In the genomic region with DNA sequence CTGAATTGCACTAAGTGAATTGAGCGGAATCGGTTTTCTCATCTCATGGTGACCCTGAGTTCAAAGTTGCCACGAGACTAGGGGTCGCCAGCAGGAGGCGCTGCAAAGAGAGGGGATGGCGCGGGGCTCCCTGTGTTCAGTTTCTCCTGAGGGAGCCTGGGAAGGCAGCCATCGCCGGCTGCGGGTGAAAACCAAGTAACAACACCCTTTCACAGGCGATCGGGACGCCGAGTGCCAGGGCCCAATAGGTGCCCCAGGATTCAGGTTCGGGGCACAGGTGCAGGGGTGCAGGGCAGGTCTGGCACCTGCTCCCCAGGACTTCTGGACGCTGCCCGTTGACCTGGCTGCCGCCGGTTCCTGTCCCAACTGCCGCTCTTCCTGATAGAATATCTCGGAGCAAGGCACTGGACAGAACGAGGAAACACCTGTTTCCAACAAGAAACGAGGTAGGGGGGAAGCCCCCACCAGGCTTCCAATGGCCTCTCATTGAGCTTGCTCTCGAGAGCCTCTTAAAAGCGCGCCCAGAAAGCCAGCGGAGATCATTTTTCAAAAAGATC, we compare ENCODE assay signal across 8 cellular contexts. TPM values are rescaled to one million over a fixed set of nuclear protein-coding genes. Genes with fewer than 3 reads are reported as not detected.
DNase-seq lines count a peak whose midpoint lies in the region; ATAC-seq, FAIRE-seq and TF ChIP-seq lines count a peak whose summit lies in the region.

No MANE protein-coding gene starts in this region.

- no TSS peak for BruUV-seq in IMR-90 (replicated peaks; lab: Mats Ljungman, UMichigan)

- no peak overlapping the region for H3K14ac ChIP-seq in IMR-90 (replicated peaks; ENCODE audit: low read depth, low read length)
- H3K14ac ChIP-seq in H1 (ENCODE audit: insufficient read length), result no peak overlapping the region

- TF ChIP-seq EP300 in H1 (IDR thresholded peaks at IDR 0.05; ENCODE audit: borderline replicate concordance in 1 of 2, low read depth in 2 of 2, low read length in 2 of 2), result no peak

- H2AFZ ChIP-seq in IMR-90 (replicated peaks; ENCODE audit: low read length, poor library complexity) (peak overlapping the region; percentile 47), H1 (ENCODE audit: low read length) (peak overlapping the region; percentile 88)

- H4K8ac ChIP-seq in IMR-90 (ENCODE audit: low read depth in 2 of 2, low read length in 2 of 2) (no peak overlapping the region), H1 (ENCODE audit: extremely low read depth, insufficient read depth, low read length) (0 out of 2 replicates have a peak overlapping the region, but pooled peaks have one; percentile 14)

- POLR2A ChIA-PET in IMR-90 (lab: Charles Lee; ENCODE audit: unreplicated experiment) (no interaction called here), H1 (lab: Charles Lee; ENCODE audit: partially characterized antibody) (interaction anchor here (0.6 to 1.1 kb wide), 3 partner anchors 9 to 582 kb away, joined by 3 to 4 read pairs (median 3); no protein-coding TSS in a partner anchor)
- POLR2A ChIA-PET in naive thymus-derived CD8-positive, alpha-beta T cell (lab: Charles Lee), result no interaction called here

- H3K27ac ChIP-seq in IMR-90 (ENCODE audit: insufficient read depth, low read length), result no peak overlapping the region
- H3K27ac ChIP-seq in H1 (ENCODE audit: low read depth, low read length), result no peak overlapping the region

- WGBS in IMR-90 (ENCODE audit: extremely low coverage in 2 of 2, insufficient read length in 1 of 2), 2 experiments, result 49% methylated on average over 11 of the region's 27 CpGs; no CpG with 5 or more reads in 1 of the 2 experiments
- 12% methylated on average over 11 of the region's 27 CpGs; no CpG with 5 or more reads in 1 of the 2 experiments for WGBS in H1 (ENCODE audit: extremely low coverage in 1 of 2, insufficient coverage in 1 of 2, insufficient read length in 1 of 2, insufficient replicate concordance in 2 of 2, low coverage in 1 of 2, low lambda C conversion rate in 2 of 2, missing lambda C conversion rate in 1 of 2), 2 experiments

- H3K9me3 Mint-ChIP-seq in naive thymus-derived CD8-positive, alpha-beta T cell, result no peaks in the 10 kb centered on the region

- H3K4me3 ChIP-seq in AG09309 (ENCODE audit: control insufficient read depth, low read depth, low read length) (peak overlapping the region; percentile 17), IMR-90 (ENCODE audit: insufficient read depth, low read depth, low read length) (no peak overlapping the region), H1 (ENCODE audit: extremely low read depth in 1 of 4, insufficient read depth in 2 of 4, low read depth in 3 of 4, low read length in 4 of 4) (peak overlapping the region; percentile 47 to 80 (median 59))

- H2AK9ac ChIP-seq in IMR-90 (replicated peaks; ENCODE audit: low read depth, low read length, poor library complexity), result no peak overlapping the region

- FAIRE-seq in H1 (lab: Jason Lieb, UNC), result no peak

- dilution Hi-C loops in IMR-90 (cut with HindIII; ENCODE audit: low sequenced_read_pairs, unreplicated experiment), result no loop called here

- no peak overlapping the region for H2BK120ac ChIP-seq in IMR-90 (ENCODE audit: low read depth, low read length)
- H2BK120ac ChIP-seq in H1 (replicated peaks; ENCODE audit: low read depth, low read length), result no peak overlapping the region

- H3K4me2 ChIP-seq in IMR-90 (ENCODE audit: low read depth, low read length) (peak overlapping the region; percentile 57; the same call in 1 of the 2 replicates), H1 (ENCODE audit: insufficient read depth in 1 of 2, low read depth in 2 of 2, low read length in 2 of 2) (peak overlapping the region; percentile 88 to 90)

- TF ChIP-seq CTCF in AG09309 (IDR thresholded peaks at IDR 0.05; ENCODE audit: control insufficient read depth, insufficient read depth, low read depth, low read length, missing control alignments) (peak; percentile 37), IMR-90 (conservative IDR thresholded peaks at IDR 0.05; ENCODE audit: low read depth, low read length) (0 out of 2 replicates have a peak, but pooled peaks have one; percentile 5), H1 (IDR thresholded peaks at IDR 0.05; ENCODE audit: control extremely low read depth in 1 of 3, insufficient read depth in 1 of 3, low read depth in 1 of 3, low read length in 3 of 3) (peak; percentile 36 to 68 (median 64))

- H3K9ac ChIP-seq in IMR-90 (ENCODE audit: low read depth, low read length) (no peak overlapping the region), H1 (replicated peaks in 1 of 4; ENCODE audit: extremely low read depth in 1 of 4, low read depth in 3 of 4, low read length in 3 of 4) (peak overlapping the region in 3 of 4 experiments; percentile 21 to 58 (median 24); a peak in 3 of 7 replicates)

- TF ChIP-seq POLR2A in IMR-90 (IDR thresholded peaks at IDR 0.05; ENCODE audit: low read depth, low read length) (no peak), H1 (IDR thresholded peaks at IDR 0.05; ENCODE audit: control extremely low read depth in 1 of 2, low read depth in 2 of 2, low read length in 2 of 2) (peak in 1 of 2 experiments; percentile 49; a peak in 1 of 3 replicates)

- H3K18ac ChIP-seq in IMR-90 (ENCODE audit: low read depth, low read length) (no peak overlapping the region), H1 (ENCODE audit: extremely low read depth, low read length) (no peak overlapping the region; the same call in 1 of the 2 replicates)

- CTCF ChIA-PET in IMR-90 (lab: Yijun Ruan, JAX), result no interaction called here
- CTCF ChIA-PET in H1 (lab: Charles Lee; ENCODE audit: partially characterized antibody), result interaction anchor here (1.0 to 1.7 kb wide), 3 partner anchors 16 to 890 kb away, joined by 3 to 4 read pairs (median 3); no protein-coding TSS in a partner anchor

- no peak overlapping the region for H4K5ac ChIP-seq in IMR-90 (ENCODE audit: low read depth, low read length)
- H4K5ac ChIP-seq in H1 (ENCODE audit: insufficient read length, low read depth, low read length), result no peak overlapping the region

- peak overlapping the region; percentile 64 to 88 (median 78) for H3K4me3 Mint-ChIP-seq in naive thymus-derived CD8-positive, alpha-beta T cell

- H3K9me3 ChIP-seq in IMR-90 (ENCODE audit: control insufficient read depth, insufficient read depth, low read length) (no peaks in the 10 kb centered on the region), H1 (ENCODE audit: insufficient read depth in 2 of 2, low read depth in 1 of 2, low read length in 1 of 2) (no peaks in the 10 kb centered on the region)

- no peaks in the 10 kb centered on the region for H3K9me1 ChIP-seq in IMR-90 (ENCODE audit: insufficient read depth, low read length)

- no peak overlapping the region for H2BK15ac ChIP-seq in IMR-90 (ENCODE audit: low read depth, low read length)
- H2BK15ac ChIP-seq in H1 (ENCODE audit: low read length), result no peak overlapping the region

- H3K23ac ChIP-seq in IMR-90 (ENCODE audit: low read depth, low read length) (no peak overlapping the region), H1 (ENCODE audit: insufficient read length) (no peak overlapping the region)

- H3K36me3 ChIP-seq in IMR-90 (ENCODE audit: control insufficient read depth, insufficient read depth, low read length), result no peaks in the 10 kb centered on the region
- H3K36me3 ChIP-seq in H1 (ENCODE audit: control insufficient read depth in 2 of 4, insufficient read depth in 4 of 4, low read length in 3 of 4), result no peaks in the 10 kb centered on the region

- H3K36me3 Mint-ChIP-seq in naive thymus-derived CD8-positive, alpha-beta T cell, result no peaks in the 10 kb centered on the region

- H2BK5ac ChIP-seq in IMR-90 (ENCODE audit: low read depth, low read length, poor library complexity, severe bottlenecking), result no peak overlapping the region
- no peak overlapping the region for H2BK5ac ChIP-seq in H1 (ENCODE audit: low read depth, low read length)

- peaks cover 11% of the 10 kb centered on the region for H3K27me3 ChIP-seq in IMR-90 (ENCODE audit: control insufficient read depth, insufficient read depth, low read length)
- peaks cover 3 to 25% (median 12%) of the 10 kb centered on the region in 4 experiments; a peak in 6 of 7 replicates for H3K27me3 ChIP-seq in H1 (replicated peaks in 1 of 4; ENCODE audit: control insufficient read depth in 3 of 4, extremely low read depth in 1 of 4, insufficient read depth in 3 of 4, low read length in 3 of 4)

- H3K79me1 ChIP-seq in IMR-90 (ENCODE audit: low read depth in 1 of 2, low read length in 2 of 2), result no peaks in the 10 kb centered on the region
- no peaks in the 10 kb centered on the region for H3K79me1 ChIP-seq in H1 (ENCODE audit: low read depth, low read length)

- no peak overlapping the region for H4K91ac ChIP-seq in IMR-90 (ENCODE audit: insufficient read depth, low read depth, low read length)
- H4K91ac ChIP-seq in H1 (replicated peaks; ENCODE audit: insufficient read length, low read length), result no peak overlapping the region

- peaks cover 0 to 16% (median 13%) of the 10 kb centered on the region in 4 donors for H3K4me1 Mint-ChIP-seq in naive thymus-derived CD8-positive, alpha-beta T cell

- H3K27me3 Mint-ChIP-seq in naive thymus-derived CD8-positive, alpha-beta T cell, result peaks cover 8 to 35% (median 24%) of the 10 kb centered on the region in 5 donors

- DNase-seq in AG09309 (ENCODE audit: low read depth), result no peak
- no peak for DNase-seq in IMR-90
- DNase-seq in H1 (ENCODE audit: low read depth in 1 of 2, low spot score in 2 of 2), result peak in 1 of 2 experiments; percentile 82
- DNase-seq in naive thymus-derived CD8-positive, alpha-beta T cell, result peak in 1 of 10 donors; percentile 8
- no peak for DNase-seq in middle frontal gyrus (ENCODE audit: extremely low spot score, low spot score)

- H3K4me1 ChIP-seq in IMR-90 (ENCODE audit: control insufficient read depth, insufficient read depth, low read length) (no peaks in the 10 kb centered on the region), H1 (replicated peaks in 1 of 4; ENCODE audit: control insufficient read depth in 3 of 4, insufficient read depth in 4 of 4, low read length in 3 of 4) (peaks cover 0 to 7% (median under 1%) of the 10 kb centered on the region in 4 experiments; a peak in 2 of 7 replicates)

- H3K56ac ChIP-seq in IMR-90 (ENCODE audit: extremely low read depth, insufficient read depth, low read length) (no peak overlapping the region), H1 (replicated peaks; ENCODE audit: insufficient read length, low read depth, low read length) (no peak overlapping the region)

- in situ Hi-C loops in IMR-90 (cut with MboI; ENCODE audit: low sequenced_read_pairs), result no loop called here

- H3K23me2 ChIP-seq in H1 (ENCODE audit: low read depth, low read length), result peaks cover 11% of the 10 kb centered on the region; the same call in 1 of the 2 replicates

- intact Hi-C loops in IMR-90 (cut with micrococcal nuclease), result loop anchor here (10.0 kb wide), 1 partner anchor 139 kb away; no protein-coding TSS in a partner anchor

- H2BK20ac ChIP-seq in IMR-90 (ENCODE audit: low read depth, low read length) (no peak overlapping the region), H1 (ENCODE audit: low read length) (no peak overlapping the region)

- no peak overlapping the region for H3K27ac Mint-ChIP-seq in naive thymus-derived CD8-positive, alpha-beta T cell

- no peaks in the 10 kb centered on the region for H4K20me1 ChIP-seq in IMR-90 (ENCODE audit: insufficient read depth, low read length)
- H4K20me1 ChIP-seq in H1 (replicated peaks in 1 of 2; ENCODE audit: control insufficient read depth in 1 of 2, insufficient read depth in 2 of 2, low read length in 2 of 2), result no peaks in the 10 kb centered on the region

- TF ChIP-seq RAD21 in IMR-90 (IDR thresholded peaks at IDR 0.05; ENCODE audit: low read length) (no peak), H1 (IDR thresholded peaks at IDR 0.05 in 1 of 2, conservative IDR thresholded peaks at IDR 0.05 in 1 of 2; ENCODE audit: low read depth in 2 of 2, low read length in 2 of 2) (peak; percentile 39 to 56)

- ATAC-seq in IMR-90 (ENCODE audit: low read depth) (no peak), HG02678 (IDR thresholded peaks at IDR 0.05; ENCODE audit: unreplicated experiment) (no peak), GM18502 (IDR thresholded peaks at IDR 0.05; ENCODE audit: poor library complexity, unreplicated experiment) (no peak), GM18517 (IDR thresholded peaks at IDR 0.05; ENCODE audit: unreplicated experiment) (no peak)
- peak in 1 of 2 donors; percentile 25 for ATAC-seq in naive thymus-derived CD8-positive, alpha-beta T cell

- no peak overlapping the region for H3K4ac ChIP-seq in IMR-90 (ENCODE audit: low read depth, low read length)
- H3K4ac ChIP-seq in H1 (replicated peaks; ENCODE audit: insufficient read length, low read depth, low read length), result no peak overlapping the region

- H2AK5ac ChIP-seq in IMR-90 (ENCODE audit: low read depth, low read length), result no peak overlapping the region
- no peak overlapping the region for H2AK5ac ChIP-seq in H1 (ENCODE audit: low read depth, low read length)

- no peak overlapping the region for H2BK12ac ChIP-seq in H1 (ENCODE audit: low read depth, low read length)

- no peaks in the 10 kb centered on the region for H3K79me2 ChIP-seq in H1 (ENCODE audit: control insufficient read depth in 1 of 2, insufficient read depth in 2 of 2, low read length in 2 of 2)

RNA-seq across cellular contexts. Expression of gene FGF16, which starts 1.1 kb away (rescaled TPM):
- not detected in 2 replicates for total RNA-seq in IMR-90 (2012; rRNA removed)
- polyA plus RNA-seq in IMR-90 (2012; rRNA removed) (not detected in 2 replicates), H1 (2011; rRNA removed) (0.50 and 0.61 TPM in 2 replicates)
- polyA plus RNA-seq in IMR-90 (2012; cell fraction: cytosol; rRNA removed), result not detected in 2 replicates
- polyA plus RNA-seq in IMR-90 (2012; cell fraction: nucleus; rRNA removed; ENCODE audit: low replicate concordance), result not detected in 2 replicates
- total RNA-seq in H1 (2021; fragmentation: NEBNext Ultra II Directional; extraction: Animal tissue kit (Norgen Biotek cat#: 25700)), result 1.4 TPM in 2 replicates
- polyA plus RNA-seq in H1 (2011; cell fraction: cytosol; rRNA removed), result 0.58 TPM
- polyA plus RNA-seq in H1 (2011; cell fraction: nucleus; rRNA removed), result 1.1 TPM
- 0.51 to 0.98 TPM (median 0.72 TPM) in 4 replicates for polyA plus RNA-seq in H1 (2012, experiment 1 of 2)
- polyA plus RNA-seq in H1 (2012, experiment 2 of 2), result 0.29 TPM
- polyA plus RNA-seq in H1 (2013, experiment 1 of 2), result 1.5 TPM
- 1.6 TPM for polyA plus RNA-seq in H1 (2013, experiment 2 of 2)
- polyA minus RNA-seq in H1 (2011; rRNA and poly(A)+ RNA removed), result 0.35 and 0.39 TPM in 2 replicates
- not detected for polyA minus RNA-seq in H1 (2011; cell fraction: cytosol; rRNA and poly(A)+ RNA removed)
- polyA minus RNA-seq in H1 (2011; cell fraction: nucleus; rRNA and poly(A)+ RNA removed), result 1.2 TPM
- total RNA-seq in naive thymus-derived CD8-positive, alpha-beta T cell, result not detected
- polyA plus RNA-seq in naive thymus-derived CD8-positive, alpha-beta T cell, result not detected

Comparison
In these comparisons a context has a peak if more than half of its experiments do, and no peak if none do; other contexts are left out.
1. CTCF ChIP-seq: peak in every context shown above with its lines; median percentile 64 in H1; 37 in AG09309; 5 in IMR-90.